Comparison of ENCODE assay signal across 15 cellular contexts in the genomic region with DNA sequence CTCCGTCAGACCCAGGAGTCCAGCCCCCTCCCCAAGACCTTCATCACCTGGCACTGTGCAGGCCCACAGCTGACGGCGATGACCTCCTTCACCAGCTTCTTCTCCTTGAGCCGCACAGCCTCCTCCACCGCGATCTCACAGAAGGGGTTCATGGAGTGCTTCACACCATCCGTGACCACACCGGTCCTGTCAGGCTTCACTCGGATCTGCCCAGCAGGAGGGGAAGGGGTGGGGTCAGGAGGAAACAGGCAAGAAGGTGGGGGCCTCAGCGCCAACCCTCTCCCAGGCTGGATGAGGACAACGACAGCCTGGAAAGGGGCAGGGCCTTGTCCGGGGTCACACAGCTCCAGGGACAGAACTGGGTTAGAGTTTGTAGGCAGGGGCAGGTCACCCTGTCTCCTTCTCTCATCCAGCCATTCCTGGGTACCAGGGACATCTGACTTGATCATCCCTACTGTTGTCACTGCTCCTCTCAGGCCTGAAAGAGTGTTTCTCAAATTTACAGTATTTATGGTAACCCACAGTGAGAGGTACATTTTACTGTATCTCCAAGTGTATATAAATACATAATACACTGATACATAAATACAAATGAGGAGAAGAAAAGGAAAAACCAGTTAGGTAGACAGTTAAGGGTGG. TPM values are rescaled to one million over a fixed set of nuclear protein-coding genes. Genes with fewer than 3 reads are reported as not detected.
A peak's percentile ranks its signal among the peaks of the same experiment; 100 is the strongest.
DNase-seq lines count a peak whose midpoint lies in the region; ATAC-seq, FAIRE-seq and TF ChIP-seq lines count a peak whose summit lies in the region.
"Had no signal": no experiment of that assay in that cellular context is flagged by ENCODE, and none has a peak within 500 bp of the region (broad histone marks: within the 10 kb centered on the region; RNA-seq: fewer than 3 reads in every experiment).

No MANE protein-coding gene starts in this region.

- H2BK120ac ChIP-seq in H1 (replicated peaks; ENCODE audit: low read depth, low read length) = no peak overlapping the region

- peak overlapping the region; percentile 65; the same call in 1 of the 2 replicates for H2BK15ac ChIP-seq in H1 (ENCODE audit: low read length)

- no peak overlapping the region for H4K91ac ChIP-seq in H1 (replicated peaks; ENCODE audit: insufficient read length, low read length)

- no peak for TF ChIP-seq EP300 in H1 (IDR thresholded peaks at IDR 0.05; ENCODE audit: borderline replicate concordance in 1 of 2, low read depth in 2 of 2, low read length in 2 of 2)

- peak overlapping the region; percentile 43 for H3K27ac ChIP-seq in SJSA1
- H3K27ac ChIP-seq in H1 (ENCODE audit: low read depth, low read length) = peak overlapping the region; percentile 26; the same call in 1 of the 2 replicates
- H3K27ac ChIP-seq: stomach had no signal

- no peak for ATAC-seq in HG02623 (IDR thresholded peaks at IDR 0.05; ENCODE audit: unreplicated experiment)
- ATAC-seq: gastroesophageal sphincter, left colon had no signal

- peak overlapping the region; percentile 66; the same call in 1 of the 2 replicates for H4K8ac ChIP-seq in H1 (ENCODE audit: extremely low read depth, insufficient read depth, low read length)

- TF ChIP-seq CTCF in H1 (IDR thresholded peaks at IDR 0.05; ENCODE audit: control extremely low read depth in 1 of 3, insufficient read depth in 1 of 3, low read depth in 1 of 3, low read length in 3 of 3) = no peak
- no peak for TF ChIP-seq CTCF in progenitor cell of endocrine pancreas (IDR thresholded peaks at IDR 0.05; ENCODE audit: unreplicated experiment)
- TF ChIP-seq CTCF in D721Med (IDR thresholded peaks at IDR 0.05; ENCODE audit: insufficient read depth, missing control alignments) = no peak

- H3K4me1 ChIP-seq in SJSA1 (replicated peaks) (peaks cover 22% of the 10 kb centered on the region), H1 (replicated peaks in 1 of 4; ENCODE audit: control insufficient read depth in 3 of 4, insufficient read depth in 4 of 4, low read length in 3 of 4) (peaks cover 3 to 9% (median 7%) of the 10 kb centered on the region in 4 experiments)

- no peak overlapping the region; the same call in 1 of the 2 replicates for H3K18ac ChIP-seq in H1 (ENCODE audit: extremely low read depth, low read length)

- TF ChIP-seq POLR2A in H1 (IDR thresholded peaks at IDR 0.05; ENCODE audit: control extremely low read depth in 1 of 2, low read depth in 2 of 2, low read length in 2 of 2) = no peak

- H3K4me3 Mint-ChIP-seq in T-helper 2 cell treated with Interferon-gamma antibody and Interleukin-4, amounts not matched to agents 5 μg/mL and 100 μg/mL, for 36 hours = peak overlapping the region; percentile 72
- H3K4me3 Mint-ChIP-seq in progenitor cell of endocrine pancreas (ENCODE audit: low read depth) = peak overlapping the region; percentile 68

- H3K4me2 ChIP-seq in H1 (ENCODE audit: insufficient read depth in 1 of 2, low read depth in 2 of 2, low read length in 2 of 2) = peak overlapping the region; percentile 11 to 24; a peak in 1 of 4 replicates

- no peaks in the 10 kb centered on the region for H3K23me2 ChIP-seq in H1 (ENCODE audit: low read depth, low read length)

- FAIRE-seq in H1 (lab: Jason Lieb, UNC) = no peak
- no peak for FAIRE-seq in D721Med (lab: Jason Lieb, UNC)

- peaks cover 42% of the 10 kb centered on the region for H3K36me3 Mint-ChIP-seq in T-helper 2 cell treated with Interferon-gamma antibody and Interleukin-4, amounts not matched to agents 5 μg/mL and 100 μg/mL, for 36 hours (ENCODE audit: low read depth)
- H3K36me3 Mint-ChIP-seq in progenitor cell of endocrine pancreas (ENCODE audit: insufficient read depth) = peaks cover 9% of the 10 kb centered on the region

- H3K9me3 ChIP-seq in SJSA1 (replicated peaks) (no peaks in the 10 kb centered on the region), H1 (ENCODE audit: insufficient read depth in 2 of 2, low read depth in 1 of 2, low read length in 1 of 2) (no peaks in the 10 kb centered on the region)
- H3K9me3 ChIP-seq: gastroesophageal sphincter, stomach had no signal

- no peak overlapping the region for H2AK5ac ChIP-seq in H1 (ENCODE audit: low read depth, low read length)

- H2BK20ac ChIP-seq in H1 (ENCODE audit: low read length) = no peak overlapping the region

- no peak overlapping the region for H2BK5ac ChIP-seq in H1 (ENCODE audit: low read depth, low read length)

- H4K20me1 ChIP-seq in H1 (replicated peaks in 1 of 2; ENCODE audit: control insufficient read depth in 1 of 2, insufficient read depth in 2 of 2, low read length in 2 of 2) = no peaks in the 10 kb centered on the region

- no peak for DNase-seq in T-helper 2 cell treated with Interferon-gamma antibody and Interleukin-4, amounts not matched to agents 5 μg/mL and 100 μg/mL, for 36 hours (ENCODE audit: low spot score)
- DNase-seq in T-helper 2 cell (no peak), SJSA1 (ENCODE audit: low read depth in 1 of 2, low spot score in 2 of 2) (no peak), H1 (ENCODE audit: low read depth in 1 of 2, low spot score in 2 of 2) (no peak), progenitor cell of endocrine pancreas (ENCODE audit: low spot score, unreplicated experiment) (no peak), D721Med (ENCODE audit: insufficient read length, low spot score) (no peak), GDM1 (lab: John Stamatoyannopoulos, UW) (no peak)
- DNase-seq: activated naive CD4-positive, alpha-beta T cell treated with Interleukin-2 at 50 U/mL for 16 hours; left colon; MM.1S; stomach had no signal

- H3K9ac ChIP-seq in H1 (replicated peaks in 1 of 4; ENCODE audit: extremely low read depth in 1 of 4, low read depth in 3 of 4, low read length in 3 of 4) = no peak overlapping the region; a peak in 1 of 7 replicates

- H3K56ac ChIP-seq in H1 (replicated peaks; ENCODE audit: insufficient read length, low read depth, low read length) = no peak overlapping the region

- WGBS in H1 (ENCODE audit: extremely low coverage in 1 of 2, insufficient coverage in 1 of 2, insufficient read length in 1 of 2, insufficient replicate concordance in 2 of 2, low coverage in 1 of 2, low lambda C conversion rate in 2 of 2, missing lambda C conversion rate in 1 of 2), 2 experiments = 71% methylated on average over 7 of the region's 12 CpGs; no CpG with 5 or more reads in 1 of the 2 experiments

- H3K9me3 Mint-ChIP-seq in T-helper 2 cell treated with Interferon-gamma antibody and Interleukin-4, amounts not matched to agents 5 μg/mL and 100 μg/mL, for 36 hours = no peaks in the 10 kb centered on the region
- H3K9me3 Mint-ChIP-seq in progenitor cell of endocrine pancreas (ENCODE audit: low read depth) = peaks cover 3% of the 10 kb centered on the region

- H3K79me2 ChIP-seq in H1 (ENCODE audit: control insufficient read depth in 1 of 2, insufficient read depth in 2 of 2, low read length in 2 of 2) = no peaks in the 10 kb centered on the region

- H3K36me3 ChIP-seq in SJSA1 (peaks cover 18% of the 10 kb centered on the region), H1 (ENCODE audit: control insufficient read depth in 2 of 4, insufficient read depth in 4 of 4, low read length in 3 of 4) (no peaks in the 10 kb centered on the region)

- H2AFZ ChIP-seq in H1 (ENCODE audit: low read length) = no peak overlapping the region

- H3K27me3 Mint-ChIP-seq in T-helper 2 cell treated with Interferon-gamma antibody and Interleukin-4, amounts not matched to agents 5 μg/mL and 100 μg/mL, for 36 hours (ENCODE audit: low read depth) = no peaks in the 10 kb centered on the region
- H3K27me3 Mint-ChIP-seq in progenitor cell of endocrine pancreas = no peaks in the 10 kb centered on the region

- peak overlapping the region; percentile 89 for H3K27ac Mint-ChIP-seq in T-helper 2 cell treated with Interferon-gamma antibody and Interleukin-4, amounts not matched to agents 5 μg/mL and 100 μg/mL, for 36 hours
- peak overlapping the region; percentile 97 for H3K27ac Mint-ChIP-seq in progenitor cell of endocrine pancreas

- TF ChIP-seq RAD21 in H1 (IDR thresholded peaks at IDR 0.05 in 1 of 2, conservative IDR thresholded peaks at IDR 0.05 in 1 of 2; ENCODE audit: low read depth in 2 of 2, low read length in 2 of 2) = no peak

- H3K4me3 ChIP-seq in SJSA1 (no peak overlapping the region), H1 (ENCODE audit: extremely low read depth in 1 of 4, insufficient read depth in 2 of 4, low read depth in 3 of 4, low read length in 4 of 4) (no peak overlapping the region; a peak in 1 of 8 replicates)
- H3K4me3 ChIP-seq: gastroesophageal sphincter, stomach had no signal

- no peak overlapping the region for H3K4ac ChIP-seq in H1 (replicated peaks; ENCODE audit: insufficient read length, low read depth, low read length)

- POLR2A ChIA-PET in H1 (lab: Charles Lee; ENCODE audit: partially characterized antibody) = interaction anchor here (0.7 to 1.5 kb wide), 5 partner anchors 10 to 41 kb away, joined by 3 to 9 read pairs (median 4); a partner anchor contains a TSS

- no peaks in the 10 kb centered on the region for H3K79me1 ChIP-seq in H1 (ENCODE audit: low read depth, low read length)

- H3K27me3 ChIP-seq in SJSA1 (replicated peaks) (no peaks in the 10 kb centered on the region), H1 (replicated peaks in 1 of 4; ENCODE audit: control insufficient read depth in 3 of 4, extremely low read depth in 1 of 4, insufficient read depth in 3 of 4, low read length in 3 of 4) (no peaks in the 10 kb centered on the region)
- H3K27me3 ChIP-seq: gastroesophageal sphincter, stomach had no signal

- peak overlapping the region; percentile 1; the same call in 1 of the 2 replicates for H2BK12ac ChIP-seq in H1 (ENCODE audit: low read depth, low read length)

- H3K4me1 Mint-ChIP-seq in T-helper 2 cell treated with Interferon-gamma antibody and Interleukin-4, amounts not matched to agents 5 μg/mL and 100 μg/mL, for 36 hours (ENCODE audit: low read depth) = peaks cover 37% of the 10 kb centered on the region
- peaks cover 17% of the 10 kb centered on the region for H3K4me1 Mint-ChIP-seq in progenitor cell of endocrine pancreas (ENCODE audit: low read depth)

- H4K5ac ChIP-seq in H1 (ENCODE audit: insufficient read length, low read depth, low read length) = peak overlapping the region; percentile 53

- no peak overlapping the region for H3K14ac ChIP-seq in H1 (ENCODE audit: insufficient read length)

- H3K23ac ChIP-seq in H1 (ENCODE audit: insufficient read length) = no peak overlapping the region

- CTCF ChIA-PET in H1 (lab: Charles Lee; ENCODE audit: partially characterized antibody) = interaction anchor here (0.6 to 1.2 kb wide), 6 partner anchors 12 to 86 kb away, joined by 3 to 4 read pairs (median 4); a partner anchor contains a TSS

RNA-seq across cellular contexts. Expression of a gene that starts 12.0 kb away (rescaled TPM):
- total RNA-seq in SJSA1 (2014; rRNA removed; shearing (Covaris generic)) = 91.4 and 205 TPM in 2 replicates
- total RNA-seq in H1 (2021; fragmentation: NEBNext Ultra II Directional; extraction: Animal tissue kit (Norgen Biotek cat#: 25700)) = 40.0 and 42.1 TPM in 2 replicates
- 66.5 and 94.6 TPM in 2 replicates for polyA plus RNA-seq in H1 (2011; rRNA removed)
- polyA plus RNA-seq in H1 (2011; cell fraction: cytosol; rRNA removed) = 113 TPM
- 49.0 TPM for polyA plus RNA-seq in H1 (2011; cell fraction: nucleus; rRNA removed)
- polyA plus RNA-seq in H1 (2012, experiment 1 of 2) = 63.7 to 87.7 TPM (median 74.1 TPM) in 4 replicates
- 53.0 TPM for polyA plus RNA-seq in H1 (2012, experiment 2 of 2)
- polyA plus RNA-seq in H1 (2013, experiment 1 of 2) = 27.6 TPM
- 27.6 TPM for polyA plus RNA-seq in H1 (2013, experiment 2 of 2)
- 14.8 and 19.6 TPM in 2 replicates for polyA minus RNA-seq in H1 (2011; rRNA and poly(A)+ RNA removed)
- 23.3 TPM for polyA minus RNA-seq in H1 (2011; cell fraction: cytosol; rRNA and poly(A)+ RNA removed)
- polyA minus RNA-seq in H1 (2011; cell fraction: nucleus; rRNA and poly(A)+ RNA removed) = 11.1 TPM
- total RNA-seq in progenitor cell of endocrine pancreas = 63.2 and 69.5 TPM in 2 replicates

RNA-seq across cellular contexts. Expression of a gene that starts 12.3 kb away (rescaled TPM):
- 0.08 and 0.25 TPM in 2 replicates for total RNA-seq in SJSA1 (2014; rRNA removed; shearing (Covaris generic))
- total RNA-seq in H1 (2021; fragmentation: NEBNext Ultra II Directional; extraction: Animal tissue kit (Norgen Biotek cat#: 25700)) = 10.2 and 10.3 TPM in 2 replicates
- 9.9 and 10.4 TPM in 2 replicates for polyA plus RNA-seq in H1 (2011; rRNA removed)
- polyA plus RNA-seq in H1 (2011; cell fraction: cytosol; rRNA removed) = 5.7 TPM
- polyA plus RNA-seq in H1 (2011; cell fraction: nucleus; rRNA removed) = 8.6 TPM
- 8.6 to 10.9 TPM (median 9.3 TPM) in 4 replicates for polyA plus RNA-seq in H1 (2012, experiment 1 of 2)
- polyA plus RNA-seq in H1 (2012, experiment 2 of 2) = 11.2 TPM
- 13.2 TPM for polyA plus RNA-seq in H1 (2013, experiment 1 of 2)
- polyA plus RNA-seq in H1 (2013, experiment 2 of 2) = 13.7 TPM
- polyA minus RNA-seq in H1 (2011; rRNA and poly(A)+ RNA removed) = 4.1 and 4.3 TPM in 2 replicates
- polyA minus RNA-seq in H1 (2011; cell fraction: cytosol; rRNA and poly(A)+ RNA removed) = 2.1 TPM
- 4.6 TPM for polyA minus RNA-seq in H1 (2011; cell fraction: nucleus; rRNA and poly(A)+ RNA removed)
- total RNA-seq in progenitor cell of endocrine pancreas = 6.3 and 7.0 TPM in 2 replicates

RNA-seq across cellular contexts. Expression of a gene that starts 14.6 kb away (rescaled TPM):
- total RNA-seq in SJSA1 (2014; rRNA removed; shearing (Covaris generic)) = not detected in 2 replicates
- total RNA-seq in H1 (2021; fragmentation: NEBNext Ultra II Directional; extraction: Animal tissue kit (Norgen Biotek cat#: 25700)) = 0.56 and 1.0 TPM in 2 replicates
- 0.21 TPM in 1 of 2 replicates, not detected in the other for polyA plus RNA-seq in H1 (2011; rRNA removed)
- 0.26 TPM for polyA plus RNA-seq in H1 (2011; cell fraction: cytosol; rRNA removed)
- polyA plus RNA-seq in H1 (2011; cell fraction: nucleus; rRNA removed) = 1.2 TPM
- 1.4 to 2.7 TPM (median 1.7 TPM) in 4 replicates for polyA plus RNA-seq in H1 (2012, experiment 1 of 2)
- not detected for polyA plus RNA-seq in H1 (2012, experiment 2 of 2)
- polyA plus RNA-seq in H1 (2013, experiment 1 of 2) = 6.6 TPM
- polyA plus RNA-seq in H1 (2013, experiment 2 of 2) = 4.6 TPM
- not detected in 2 replicates for polyA minus RNA-seq in H1 (2011; rRNA and poly(A)+ RNA removed)
- polyA minus RNA-seq in H1 (2011; cell fraction: cytosol; rRNA and poly(A)+ RNA removed) = not detected
- polyA minus RNA-seq in H1 (2011; cell fraction: nucleus; rRNA and poly(A)+ RNA removed) = not detected
- 0.73 and 1.4 TPM in 2 replicates for total RNA-seq in progenitor cell of endocrine pancreas
- total RNA-seq: A172, gastroesophageal sphincter, stomach had no signal

RNA-seq across cellular contexts. Expression of a gene that starts 18.2 kb away (rescaled TPM):
- total RNA-seq in SJSA1 (2014; rRNA removed; shearing (Covaris generic)) = not detected in 2 replicates
- total RNA-seq in H1 (2021; fragmentation: NEBNext Ultra II Directional; extraction: Animal tissue kit (Norgen Biotek cat#: 25700)) = not detected in 2 replicates
- not detected in 2 replicates for polyA plus RNA-seq in H1 (2011; rRNA removed)
- polyA plus RNA-seq in H1 (2011; cell fraction: cytosol; rRNA removed) = not detected
- polyA plus RNA-seq in H1 (2011; cell fraction: nucleus; rRNA removed) = not detected
- polyA plus RNA-seq in H1 (2012, experiment 1 of 2) = not detected in 4 replicates
- polyA plus RNA-seq in H1 (2012, experiment 2 of 2) = not detected
- polyA plus RNA-seq in H1 (2013, experiment 1 of 2) = not detected
- not detected for polyA plus RNA-seq in H1 (2013, experiment 2 of 2)
- polyA minus RNA-seq in H1 (2011; rRNA and poly(A)+ RNA removed) = not detected in 2 replicates
- polyA minus RNA-seq in H1 (2011; cell fraction: cytosol; rRNA and poly(A)+ RNA removed) = not detected
- not detected for polyA minus RNA-seq in H1 (2011; cell fraction: nucleus; rRNA and poly(A)+ RNA removed)
- not detected in 2 replicates for total RNA-seq in progenitor cell of endocrine pancreas
- total RNA-seq: A172, NCI-H460 had no signal

RNA-seq across cellular contexts. Expression of a gene that starts 33.6 kb away (rescaled TPM):
- not detected in 2 replicates for total RNA-seq in SJSA1 (2014; rRNA removed; shearing (Covaris generic))
- total RNA-seq in H1 (2021; fragmentation: NEBNext Ultra II Directional; extraction: Animal tissue kit (Norgen Biotek cat#: 25700)) = not detected in 2 replicates
- polyA plus RNA-seq in H1 (2011; rRNA removed) = 0.13 TPM in 1 of 2 replicates, not detected in the other
- 0.17 TPM for polyA plus RNA-seq in H1 (2011; cell fraction: cytosol; rRNA removed)
- not detected for polyA plus RNA-seq in H1 (2011; cell fraction: nucleus; rRNA removed)
- polyA plus RNA-seq in H1 (2012, experiment 1 of 2) = 0.28 TPM in 1 of 4 replicates, not detected in the others
- polyA plus RNA-seq in H1 (2012, experiment 2 of 2) = not detected
- not detected for polyA plus RNA-seq in H1 (2013, experiment 1 of 2)
- polyA plus RNA-seq in H1 (2013, experiment 2 of 2) = not detected
- not detected in 2 replicates for polyA minus RNA-seq in H1 (2011; rRNA and poly(A)+ RNA removed)
- not detected for polyA minus RNA-seq in H1 (2011; cell fraction: cytosol; rRNA and poly(A)+ RNA removed)
- not detected for polyA minus RNA-seq in H1 (2011; cell fraction: nucleus; rRNA and poly(A)+ RNA removed)
- not detected in 2 replicates for total RNA-seq in progenitor cell of endocrine pancreas
- total RNA-seq: A172, gastroesophageal sphincter, left colon, NCI-H460, stomach had no signal
- polyA plus RNA-seq: stomach had no signal
